In the genomic region with DNA sequence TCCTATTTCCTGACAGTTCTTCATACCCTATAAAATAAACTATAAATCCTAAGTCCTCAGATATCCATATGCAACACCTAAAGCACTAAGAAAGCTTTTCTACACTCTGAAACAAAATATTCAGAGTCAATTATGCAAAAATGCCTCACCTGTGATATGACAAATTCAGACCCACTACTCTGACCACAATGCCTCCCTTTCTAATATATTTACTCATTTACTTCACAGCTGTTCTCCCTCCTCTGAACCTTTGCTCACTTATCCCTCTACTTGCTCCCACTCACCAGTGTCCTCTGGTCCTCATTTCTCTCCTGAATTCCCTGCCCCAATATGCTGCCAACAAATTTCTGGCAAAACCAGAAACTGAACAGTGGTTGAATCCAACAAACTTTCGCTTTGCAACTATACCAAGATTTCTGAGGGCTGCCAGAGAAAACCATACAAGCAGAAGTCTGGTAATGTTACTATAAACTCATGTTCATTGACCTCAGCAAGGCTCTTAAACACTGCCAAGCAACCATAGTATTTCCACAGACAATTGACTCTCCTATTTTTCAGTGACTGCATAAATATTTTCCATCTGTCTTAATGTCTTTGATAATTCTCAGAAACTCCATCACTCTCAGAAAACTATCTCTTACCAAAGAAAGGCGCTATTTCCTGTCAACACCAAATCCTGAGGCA, we compare ENCODE assay signal across 19 cellular contexts. TPM values are rescaled to one million over a fixed set of nuclear protein-coding genes. Genes with fewer than 3 reads are reported as not detected.
DNase-seq lines count a peak whose midpoint lies in the region; ATAC-seq and TF ChIP-seq lines count a peak whose summit lies in the region.
"Had no signal": no experiment of that assay in that cellular context is flagged by ENCODE, and none has a peak within 500 bp of the region (broad histone marks: within the 10 kb centered on the region; RNA-seq: fewer than 3 reads in every experiment).

No MANE protein-coding gene starts in this region.

- H3K27ac ChIP-seq in CD4-positive, alpha-beta T cell (ENCODE audit: low read depth, low read length): no peak overlapping the region
- H3K27ac ChIP-seq in mammary epithelial cell (ENCODE audit: insufficient read depth, low read depth, low read length): no peak overlapping the region
- H3K27ac ChIP-seq: BLaER1, skin epidermis had no signal

- TF ChIP-seq CTCF in CD4-positive, alpha-beta T cell (IDR thresholded peaks at IDR 0.05): no peak
- TF ChIP-seq CTCF in mammary epithelial cell (conservative IDR thresholded peaks at IDR 0.05 in 1 of 2, IDR thresholded peaks at IDR 0.05 in 1 of 2; ENCODE audit: extremely low read depth in 1 of 2, insufficient read depth in 1 of 2, low read depth in 1 of 2, low read length in 2 of 2): no peak

- no peak overlapping the region for H3K9ac ChIP-seq in mammary epithelial cell (ENCODE audit: insufficient read depth, low read length)
- H3K9ac ChIP-seq: BLaER1 had no signal

- H3K27ac Mint-ChIP-seq in CD4-positive, alpha-beta T cell: peak overlapping the region; percentile 5
- peak overlapping the region; percentile 83 for H3K27ac Mint-ChIP-seq in activated naive CD8-positive, alpha-beta T cell treated with anti-CD3 and anti-CD28 coated beads for 36 hours

- H3K36me3 Mint-ChIP-seq in CD4-positive, alpha-beta T cell (ENCODE audit: low read depth): peaks cover 94% of the 10 kb centered on the region
- H3K36me3 Mint-ChIP-seq in activated naive CD8-positive, alpha-beta T cell treated with anti-CD3 and anti-CD28 coated beads for 36 hours: peaks cover 58% of the 10 kb centered on the region

- H4K20me1 ChIP-seq in mammary epithelial cell (ENCODE audit: insufficient read depth, low read length): no peaks in the 10 kb centered on the region

- in situ Hi-C loops in mammary epithelial cell (cut with MboI; ENCODE audit: low sequenced_read_pairs in 2 of 2): loop anchor here in 1 of 2 donors (25.0 kb wide), 1 partner anchor 357 kb away; no protein-coding TSS in a partner anchor

- no peaks in the 10 kb centered on the region for H3K9me3 ChIP-seq in CD4-positive, alpha-beta T cell (ENCODE audit: control insufficient read depth, low read length)
- no peaks in the 10 kb centered on the region for H3K9me3 ChIP-seq in mammary epithelial cell (replicated peaks; ENCODE audit: insufficient read depth, low read length)
- H3K9me3 ChIP-seq: BLaER1 had no signal

- H3K4me1 Mint-ChIP-seq in CD4-positive, alpha-beta T cell (ENCODE audit: low read depth): peaks cover 59% of the 10 kb centered on the region
- peaks cover 52% of the 10 kb centered on the region for H3K4me1 Mint-ChIP-seq in activated naive CD8-positive, alpha-beta T cell treated with anti-CD3 and anti-CD28 coated beads for 36 hours

- CTCF ChIA-PET in CD4-positive, alpha-beta T cell (lab: Charles Lee): no interaction called here
- CTCF ChIA-PET in mammary epithelial cell (lab: Charles Lee; ENCODE audit: low non-redundant PET): no interaction called here

- ATAC-seq in CD4-positive, alpha-beta T cell (ENCODE audit: poor library complexity): no peak
- ATAC-seq in GM18511 (IDR thresholded peaks at IDR 0.05; ENCODE audit: unreplicated experiment) (peak; percentile 40), left lobe of liver (peak; percentile 39), GM21737 (IDR thresholded peaks at IDR 0.05; ENCODE audit: unreplicated experiment) (no peak)

- 100% methylated on average over 2 of the region's 2 CpGs for WGBS in mammary epithelial cell (ENCODE audit: low coverage, missing lambda C conversion rate)

- BruUV-seq in mammary epithelial cell (replicated peaks; lab: Mats Ljungman, UMichigan): no TSS peak

- no peaks in the 10 kb centered on the region for H3K27me3 ChIP-seq in CD4-positive, alpha-beta T cell (ENCODE audit: control insufficient read depth, insufficient read depth, low read length)
- H3K27me3 ChIP-seq in mammary epithelial cell (ENCODE audit: insufficient read depth, low read length): no peaks in the 10 kb centered on the region
- H3K27me3 ChIP-seq: BLaER1 had no signal

- DNase-seq in CD4-positive, alpha-beta T cell: no peak
- no peak for DNase-seq in activated naive CD8-positive, alpha-beta T cell treated with anti-CD3 and anti-CD28 coated beads for 36 hours
- DNase-seq in left lobe of liver (ENCODE audit: low spot score) (no peak), NCI-H226 (no peak), mammary epithelial cell (no peak)
- DNase-seq in stimulated activated CD4-positive, alpha-beta T cell treated with anti-CD3 and anti-CD28 coated beads, Interleukin-12 subunit alpha, Interleukin-12 subunit beta, amount 100 ng/mL, for 4 hours: no peak
- DNase-seq: activated CD4-positive, alpha-beta T cell treated with anti-CD3 and anti-CD28 coated beads for 4 hours; activated gamma-delta T cell; caudate nucleus; DMS79 treated with DMSO at 0.1 percent for 48 hours; H7; IMR-90; midbrain; NCI-H2107; stimulated activated naive CD4-positive, alpha-beta T cell treated with Interleukin-2 at 50 U/mL for 16 hours had no signal

- POLR2A ChIA-PET in CD4-positive, alpha-beta T cell (lab: Charles Lee): no interaction called here

- H3K9me3 Mint-ChIP-seq in CD4-positive, alpha-beta T cell: no peaks in the 10 kb centered on the region
- H3K9me3 Mint-ChIP-seq in activated naive CD8-positive, alpha-beta T cell treated with anti-CD3 and anti-CD28 coated beads for 36 hours: no peaks in the 10 kb centered on the region

- no peak overlapping the region for H3K4me3 ChIP-seq in mammary epithelial cell (replicated peaks in 1 of 3; ENCODE audit: insufficient read depth in 1 of 3, low read depth in 2 of 3, low read length in 3 of 3)
- H3K4me3 ChIP-seq: BLaER1, skin epidermis had no signal

- peaks cover 62% of the 10 kb centered on the region for H3K79me2 ChIP-seq in mammary epithelial cell (ENCODE audit: insufficient read depth, low read length)

- no peak overlapping the region for H3K4me3 Mint-ChIP-seq in CD4-positive, alpha-beta T cell
- peak overlapping the region; percentile 14 for H3K4me3 Mint-ChIP-seq in activated naive CD8-positive, alpha-beta T cell treated with anti-CD3 and anti-CD28 coated beads for 36 hours

- no peak overlapping the region for H3K4me2 ChIP-seq in mammary epithelial cell (ENCODE audit: insufficient read depth, low read depth, low read length)
- H3K4me2 ChIP-seq: BLaER1 had no signal

- peaks cover 40% of the 10 kb centered on the region for H3K36me3 ChIP-seq in mammary epithelial cell (ENCODE audit: insufficient read depth, low read length)

- H3K4me1 ChIP-seq in mammary epithelial cell (ENCODE audit: insufficient read depth, low read length): peaks cover 1% of the 10 kb centered on the region

- dilution Hi-C loops in mammary epithelial cell (cut with HindIII; ENCODE audit: low sequenced_read_pairs): no loop called here

- intact Hi-C loops in CD4-positive, alpha-beta T cell (cut with DNase I, micrococcal nuclease): loop anchor here in 1 of 2 experiments (2.0 kb wide), 1 partner anchor 331 kb away; no protein-coding TSS in a partner anchor
- intact Hi-C loops in mammary epithelial cell (cut with micrococcal nuclease): loop anchor here (10.0 kb wide), 1 partner anchor 521 kb away; no protein-coding TSS in a partner anchor

- H2AFZ ChIP-seq in mammary epithelial cell (ENCODE audit: low read depth, low read length): no peak overlapping the region

- H3K27me3 Mint-ChIP-seq in CD4-positive, alpha-beta T cell: no peaks in the 10 kb centered on the region
- H3K27me3 Mint-ChIP-seq in activated naive CD8-positive, alpha-beta T cell treated with anti-CD3 and anti-CD28 coated beads for 36 hours: no peaks in the 10 kb centered on the region

RNA-seq across cellular contexts. Expression of gene CCNH, which starts 7.1 kb away (rescaled TPM):
- 100 to 1,000 TPM; 309 to 311 TPM for total RNA-seq in CD4-positive, alpha-beta T cell
- total RNA-seq in activated naive CD8-positive, alpha-beta T cell treated with anti-CD3 and anti-CD28 coated beads for 36 hours: 10 to 100 TPM; 61.4 to 68.0 TPM
- 19.2 TPM for total RNA-seq in left lobe of liver
- 10 to 100 TPM; 47.6 to 76.2 TPM for total RNA-seq in mammary epithelial cell
- 51.1 TPM for polyA plus RNA-seq in mammary epithelial cell
- polyA minus RNA-seq in mammary epithelial cell: 30.1 TPM

Comparison
In these comparisons a context has a peak if more than half of its experiments do, and no peak if none do; other contexts are left out.
1. ATAC-seq: peak in GM18511 (single experiment) and left lobe of liver (single experiment); none in CD4-positive, alpha-beta T cell (single experiment) and GM21737 (single experiment).
2. RNA of gene CCNH, which starts 7.1 kb away (total RNA-seq): 309 to 311 TPM in CD4-positive, alpha-beta T cell; 47.6 to 76.2 TPM in mammary epithelial cell, 61.4 to 68.0 TPM in activated naive CD8-positive, alpha-beta T cell treated with anti-CD3 and anti-CD28 coated beads for 36 hours and 19.2 TPM in left lobe of liver (single experiment); every median in the first group is over 4 times any median in the second.